10 cellular contexts compared by ENCODE assay signal in the genomic region with DNA sequence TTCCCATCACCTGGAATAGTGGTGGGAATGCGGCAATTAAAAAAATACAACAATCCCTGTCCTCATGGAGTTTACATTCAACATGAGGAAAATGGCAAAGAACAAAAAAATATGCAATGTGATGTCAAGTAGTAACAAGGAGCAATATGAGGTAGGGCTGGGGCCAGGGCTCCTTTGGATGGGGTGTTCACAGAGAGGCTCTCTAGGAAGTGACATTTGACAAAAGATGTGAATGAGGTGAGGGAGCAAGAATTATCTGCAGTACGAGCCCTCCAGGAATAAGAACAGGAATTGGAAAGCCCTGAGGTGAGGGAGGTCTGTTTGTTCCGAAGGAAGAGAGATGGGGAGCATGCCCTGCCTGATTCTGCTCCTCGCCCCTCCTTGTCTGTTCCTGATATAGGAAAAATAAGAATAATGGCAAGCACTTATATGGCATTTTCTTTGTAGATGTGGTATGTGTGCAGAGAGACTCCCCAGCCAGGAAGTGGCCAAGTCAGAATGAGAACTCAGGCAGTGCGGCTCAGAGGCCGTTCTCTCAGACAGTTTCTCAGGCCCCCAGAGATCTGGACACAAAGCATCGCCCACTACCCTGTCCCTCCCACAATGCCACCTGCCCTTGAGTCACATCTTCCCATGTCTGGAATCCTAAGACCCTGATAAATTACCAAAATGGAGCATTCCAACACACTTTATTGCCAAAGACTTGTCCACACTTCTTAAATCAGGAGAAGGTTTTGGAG.
A peak's percentile ranks its signal among the peaks of the same experiment; 100 is the strongest.
DNase-seq lines count a peak whose midpoint lies in the region; ATAC-seq and FAIRE-seq lines count a peak whose summit lies in the region.
"Had no signal": no experiment of that assay in that cellular context is flagged by ENCODE, and none has a peak within 500 bp of the region (broad histone marks: within the 10 kb centered on the region; RNA-seq: fewer than 3 reads in every experiment).

No MANE protein-coding gene starts in this region.

- no peaks in the 10 kb centered on the region; the same call in none of the 2 replicates for H3K27me3 ChIP-seq in SJCRH30
- H3K27me3 ChIP-seq: thyroid gland had no signal

- H3K36me3 ChIP-seq in SJCRH30: no peaks in the 10 kb centered on the region
- H3K36me3 ChIP-seq: thyroid gland had no signal

- H3K9me3 Mint-ChIP-seq in immature natural killer cell: no peaks in the 10 kb centered on the region

- H3K4me1 Mint-ChIP-seq in immature natural killer cell: peaks cover 14 to 57% of the 10 kb centered on the region in 2 donors

- H3K27ac Mint-ChIP-seq in immature natural killer cell: peak overlapping the region; percentile 65 to 86 (median 72)

- no peak overlapping the region for H3K4me3 ChIP-seq in SJCRH30
- H3K4me3 ChIP-seq: thyroid gland had no signal

- no peaks in the 10 kb centered on the region for H3K9me3 ChIP-seq in SJCRH30 (replicated peaks)
- H3K9me3 ChIP-seq: thyroid gland had no signal

- H3K27me3 Mint-ChIP-seq in immature natural killer cell (ENCODE audit: low read depth in 3 of 3): peaks cover 0 to 2% (median 0%) of the 10 kb centered on the region in 3 donors

- H3K4me1 ChIP-seq in SJCRH30: no peaks in the 10 kb centered on the region
- H3K4me1 ChIP-seq: thyroid gland had no signal

- ATAC-seq in GM21447 (IDR thresholded peaks at IDR 0.05; ENCODE audit: unreplicated experiment) (peak; percentile 75), HG03196 (IDR thresholded peaks at IDR 0.05; ENCODE audit: unreplicated experiment) (peak; percentile 79)

- no peak overlapping the region for H3K27ac ChIP-seq in SJCRH30
- H3K27ac ChIP-seq: thyroid gland had no signal

- H3K36me3 Mint-ChIP-seq in immature natural killer cell: peaks cover 21 to 53% (median 35%) of the 10 kb centered on the region in 3 donors

- no peak for DNase-seq in GM18507 (ENCODE audit: extremely low spot score, insufficient read length, low read depth)
- no peak for DNase-seq in immature natural killer cell
- no peak for DNase-seq in NCI-H146 treated with DMSO at 0.1 percent for 48 hours (lab: John Stamatoyannopoulos, UW; ENCODE audit: unreplicated experiment)
- no peak for DNase-seq in SJCRH30
- no peak for DNase-seq in stimulated activated CD4-positive, alpha-beta T cell treated with anti-CD3 and anti-CD28 coated beads, Interleukin-2, amount 100 ng/mL, for 24 hours
- DNase-seq in HPDE6-E6E7 (ENCODE audit: extremely low spot score): no peak
- DNase-seq: stimulated activated CD4-positive, alpha-beta T cell treated with anti-CD3 and anti-CD28 coated beads, Interleukin-15, amount 100 ng/mL, for 24 hours; thyroid gland had no signal

- peak; percentile 84 for FAIRE-seq in GM18507 (lab: Jason Lieb, UNC)

- H3K4me3 Mint-ChIP-seq in immature natural killer cell: peak overlapping the region in 1 of 5 donors; percentile 14
